28 cellular contexts compared by ENCODE assay signal in genomic region chr2:238336151-238336550, GRCh38. TPM values are rescaled to one million over a fixed set of nuclear protein-coding genes. Genes with fewer than 3 reads are reported as not detected.
DNase-seq lines count a peak whose midpoint lies in the region; ATAC-seq and TF ChIP-seq lines count a peak whose summit lies in the region.
"Had no signal": no experiment of that assay in that cellular context is flagged by ENCODE, and none has a peak within 500 bp of the region (broad histone marks: within the 10 kb centered on the region; RNA-seq: fewer than 3 reads in every experiment).

No MANE protein-coding gene starts in this region.

- peak; percentile 33 for DNase-seq in G401 (ENCODE audit: low spot score)
- peak; percentile 21 for DNase-seq in NCI-H82 treated with DMSO at 0.1 percent for 48 hours (lab: John Stamatoyannopoulos, UW; ENCODE audit: unreplicated experiment)
- DNase-seq in glomerular visceral epithelial cell (ENCODE audit: extremely low spot score): peak; percentile 58
- DNase-seq in left lobe of liver (ENCODE audit: low spot score): no peak
- DNase-seq in NCI-H2227 treated with DMSO at 0.1 percent for 48 hours (lab: John Stamatoyannopoulos, UW): no peak
- no peak for DNase-seq in PC-9
- DNase-seq in CD8-positive, alpha-beta T cell: no peak
- DNase-seq: activated CD4-positive, alpha-beta T cell treated with anti-CD3 and anti-CD28 coated beads, Interleukin-2, amount 50 U/mL, for 48 hours; activated T-cell treated with anti-CD3 and anti-CD28 coated beads, Interleukin-2, amount 50 U/mL, for 72 hours; Calu3; dermis blood vessel endothelial cell; DND-41; endodermal cell; foreskin fibroblast; left colon; mesendoderm; NCI-H1436 treated with DMSO at 0.1 percent for 48 hours; NCI-H774; stimulated activated CD4-positive, alpha-beta T cell treated with anti-CD3 and anti-CD28 coated beads, Interleukin-4, amount 100 ng/mL, for 1 hour had no signal

- no peak overlapping the region for H3K4me3 ChIP-seq in PC-9
- H3K4me3 ChIP-seq in CD8-positive, alpha-beta T cell (ENCODE audit: low read depth, low read length): no peak overlapping the region
- H3K4me3 ChIP-seq: A549, tibial nerve had no signal

- in situ Hi-C loops in G401 (cut with HindIII; ENCODE audit: low sequenced_read_pairs): no loop called here

- no peak overlapping the region for H2AFZ ChIP-seq in PC-9

- H3K4me1 Mint-ChIP-seq in CD8-positive, alpha-beta T cell (ENCODE audit: low read depth): peaks cover 10% of the 10 kb centered on the region

- no peaks in the 10 kb centered on the region for H3K79me2 ChIP-seq in PC-9 (ENCODE audit: low read depth)

- ATAC-seq in left lobe of liver (peak; percentile 58), HG03342 (IDR thresholded peaks at IDR 0.05; ENCODE audit: unreplicated experiment) (no peak)
- no peak for ATAC-seq in CD8-positive, alpha-beta T cell
- ATAC-seq: A549; activated CD4-positive, CD25-positive, alpha-beta regulatory T cell treated with anti-CD3 and anti-CD28 coated beads, Interleukin-2, amount 50 U/mL, for 24 hours; activated T-cell treated with anti-CD3 and anti-CD28 coated beads, Interleukin-2, amount 50 U/mL, for 72 hours; esophagus mucosa; left colon; sciatic nerve; SK-N-SH treated with all-trans-retinoic acid at 6 μM for 48 hours had no signal

- peaks cover 11% of the 10 kb centered on the region; the same call in 1 of the 2 replicates for H3K36me3 ChIP-seq in PC-9 (ENCODE audit: low read depth)
- H3K36me3 ChIP-seq in CD8-positive, alpha-beta T cell (ENCODE audit: insufficient read depth, low read length): no peaks in the 10 kb centered on the region

- H3K27me3 Mint-ChIP-seq in CD8-positive, alpha-beta T cell (ENCODE audit: low read depth): no peaks in the 10 kb centered on the region
- H3K27me3 Mint-ChIP-seq: central memory CD8-positive, alpha-beta T cell had no signal

- TF ChIP-seq CTCF in PC-9 (conservative IDR thresholded peaks at IDR 0.05): no peak
- no peak for TF ChIP-seq CTCF in CD8-positive, alpha-beta T cell (IDR thresholded peaks at IDR 0.05)

- H3K27me3 ChIP-seq in PC-9 (ENCODE audit: insufficient read depth, low read depth): no peaks in the 10 kb centered on the region
- no peaks in the 10 kb centered on the region for H3K27me3 ChIP-seq in CD8-positive, alpha-beta T cell (ENCODE audit: insufficient read depth, low read length)
- H3K27me3 ChIP-seq: tibial nerve had no signal

- CTCF ChIA-PET in PC-9 (lab: Charles Lee): interaction anchor here (0.6 kb wide), 1 partner anchor 400 kb away, joined by 3 read pairs; no protein-coding TSS in a partner anchor
- CTCF ChIA-PET in CD8-positive, alpha-beta T cell (lab: Charles Lee): no interaction called here

- H3K4me2 ChIP-seq in PC-9: no peak overlapping the region
- H3K4me2 ChIP-seq: A549 had no signal

- H3K36me3 Mint-ChIP-seq in CD8-positive, alpha-beta T cell: peaks cover 49% of the 10 kb centered on the region

- no peaks in the 10 kb centered on the region for H3K9me3 Mint-ChIP-seq in CD8-positive, alpha-beta T cell
- H3K9me3 Mint-ChIP-seq: activated T-cell treated with anti-CD3 and anti-CD28 coated beads, Interleukin-2, amount 50 U/mL, for 72 hours; central memory CD8-positive, alpha-beta T cell; endodermal cell; T-helper 1 cell treated with Interleukin-12 subunit alpha and Interleukin-12 subunit beta and Interleukin-4 antibody, amounts not matched to agents 30 μg/mL and 1 μg/mL, for 36 hours had no signal

- peaks cover 13% of the 10 kb centered on the region for H4K20me1 ChIP-seq in PC-9 (ENCODE audit: insufficient read depth)

- no peak overlapping the region for H3K27ac Mint-ChIP-seq in CD8-positive, alpha-beta T cell
- H3K27ac Mint-ChIP-seq: activated T-cell treated with anti-CD3 and anti-CD28 coated beads, Interleukin-2, amount 50 U/mL, for 72 hours; endodermal cell; T-helper 1 cell treated with Interleukin-12 subunit alpha and Interleukin-12 subunit beta and Interleukin-4 antibody, amounts not matched to agents 30 μg/mL and 1 μg/mL, for 36 hours had no signal

- H3K4me3 Mint-ChIP-seq in CD8-positive, alpha-beta T cell: no peak overlapping the region
- H3K4me3 Mint-ChIP-seq: activated T-cell treated with anti-CD3 and anti-CD28 coated beads, Interleukin-2, amount 50 U/mL, for 72 hours; central memory CD8-positive, alpha-beta T cell; endodermal cell; T-helper 1 cell treated with Interleukin-12 subunit alpha and Interleukin-12 subunit beta and Interleukin-4 antibody, amounts not matched to agents 30 μg/mL and 1 μg/mL, for 36 hours had no signal

- no peaks in the 10 kb centered on the region for H3K9me2 ChIP-seq in PC-9 (ENCODE audit: insufficient read depth)

- no peaks in the 10 kb centered on the region for H3K4me1 ChIP-seq in PC-9 (replicated peaks; ENCODE audit: insufficient read depth)
- H3K4me1 ChIP-seq in CD8-positive, alpha-beta T cell (ENCODE audit: insufficient read depth, low read length): peaks cover 5% of the 10 kb centered on the region

- no TSS peak for BruUV-seq in PC-9 (replicated peaks; lab: Mats Ljungman, UMichigan)

- intact Hi-C loops in PC-9 (cut with micrococcal nuclease; ENCODE audit: unreplicated experiment): loop anchor here (5.0 kb wide), 1 partner anchor 79 kb away; no protein-coding TSS in a partner anchor
- intact Hi-C loops in CD8-positive, alpha-beta T cell (cut with DNase I, micrococcal nuclease): no loop called here

- H3K9me3 ChIP-seq in PC-9 (ENCODE audit: insufficient read depth, low read depth): no peaks in the 10 kb centered on the region
- H3K9me3 ChIP-seq in CD8-positive, alpha-beta T cell (ENCODE audit: low read length): no peaks in the 10 kb centered on the region
- H3K9me3 ChIP-seq: A549, tibial nerve had no signal

- no peaks in the 10 kb centered on the region for H3F3A ChIP-seq in PC-9 (ENCODE audit: insufficient read depth, low read depth)

- POLR2A ChIA-PET in PC-9 (lab: Charles Lee; ENCODE audit: unreplicated experiment): no interaction called here
- POLR2A ChIA-PET in CD8-positive, alpha-beta T cell (lab: Charles Lee): no interaction called here

- H3K27ac ChIP-seq in PC-9: no peak overlapping the region
- no peak overlapping the region for H3K27ac ChIP-seq in CD8-positive, alpha-beta T cell (ENCODE audit: low read depth, low read length)
- H3K27ac ChIP-seq: A549, tibial nerve had no signal

RNA-seq across cellular contexts. Expression of gene TRAF3IP1, which starts 15.8 kb away (rescaled TPM):
- 11.5 and 20.9 TPM in 2 replicates for total RNA-seq in G401 (2014; rRNA removed; shearing (Covaris generic))
- 9.0 TPM for total RNA-seq in left lobe of liver
- 50.2 and 51.7 TPM in 2 replicates for total RNA-seq in PC-9 (2021)
- 1 to 10 TPM; 6.1 to 8.6 TPM for total RNA-seq in CD8-positive, alpha-beta T cell

RNA-seq across cellular contexts. Expression of gene PER2, which starts 47.7 kb away (rescaled TPM):
- total RNA-seq in G401 (2014; rRNA removed; shearing (Covaris generic)): 0.86 and 4.3 TPM in 2 replicates
- total RNA-seq in left lobe of liver: 8.0 TPM
- total RNA-seq in PC-9 (2021): 18.9 and 22.9 TPM in 2 replicates
- total RNA-seq in CD8-positive, alpha-beta T cell: 10 to 100 TPM; 43.9 to 45.7 TPM

Comparison
In these comparisons a context has a peak if more than half of its experiments do, and no peak if none do; other contexts are left out.
1. DNase-seq: peak in G401 (single experiment), NCI-H82 treated with DMSO at 0.1 percent for 48 hours (single experiment) and glomerular visceral epithelial cell (single experiment); none in left lobe of liver (single experiment), NCI-H2227 treated with DMSO at 0.1 percent for 48 hours (single experiment), PC-9 (0 of 2) and CD8-positive, alpha-beta T cell (0 of 7).